ENCODE assay signal across 30 cellular contexts in genomic region chr15:89668174-89668573, GRCh38. TPM values are rescaled to one million over a fixed set of nuclear protein-coding genes. Genes with fewer than 3 reads are reported as not detected.
"Had no signal": no experiment of that assay in that cellular context is flagged by ENCODE, and none has a peak within 500 bp of the region (broad histone marks: within the 10 kb centered on the region; RNA-seq: fewer than 3 reads in every experiment).

No MANE protein-coding gene starts in this region.

- DNase-seq: naive thymus-derived CD4-positive, alpha-beta T cell; natural killer cell; occipital lobe; ovary; posterior cingulate gyrus; psoas muscle; right cardiac atrium; spleen; stimulated activated CD4-positive, alpha-beta T cell treated with anti-CD3 and anti-CD28 coated beads, Interleukin-12 subunit alpha, Interleukin-12 subunit beta, amount 100 ng/mL, for 4 hours; stimulated activated CD4-positive, alpha-beta T cell treated with anti-CD3 and anti-CD28 coated beads, Interleukin-1b, Interleukin-23, amount 100 ng/mL, for 48 hours; stimulated activated CD4-positive, alpha-beta T cell treated with anti-CD3 and anti-CD28 coated beads, Interleukin-4, amount 100 ng/mL, for 1 hour; stimulated activated CD4-positive, alpha-beta T cell treated with anti-CD3 and anti-CD28 coated beads, Interleukin-4, amount 100 ng/mL, for 4 hours; stimulated activated CD8-positive, alpha-beta memory T cell treated with anti-CD3 and anti-CD28 coated beads, Interleukin-4, amount 100 ng/mL, for 48 hours; stimulated activated naive CD4-positive, alpha-beta T cell; stomach; substantia nigra; testis; tibial artery; transverse colon; upper lobe of right lung; uterus had no signal

- ATAC-seq: naive thymus-derived CD4-positive, alpha-beta T cell; natural killer cell; psoas muscle; right cardiac atrium; sciatic nerve; stimulated activated memory B cell treated with anti-CD40 and anti-IgM and Interleukin-4, amounts not matched to agents 10 μg/mL and 1 μg/mL and 100 μg/mL, for 72 hours; upper lobe of right lung had no signal

- H2AFZ ChIP-seq: neural progenitor cell, parathyroid adenoma had no signal

- H3K9ac ChIP-seq: neural progenitor cell, parathyroid adenoma had no signal

- H3K36me3 ChIP-seq: neural progenitor cell, ovary, spleen, stomach, suprapubic skin, tibial artery, transverse colon, upper lobe of right lung, uterus had no signal

- H3K27me3 ChIP-seq: ovary, suprapubic skin, testis, tibial artery, transverse colon, upper lobe of right lung, uterus had no signal

- H3K4me3 ChIP-seq: neural progenitor cell, ovary, psoas muscle, skin epidermis, smooth muscle cell, spleen, stomach, suprapubic skin, testis, tibial artery, transverse colon, upper lobe of right lung, uterus had no signal

- H3K27ac ChIP-seq: neural progenitor cell, ovary, parathyroid adenoma, psoas muscle, skin epidermis, spleen, stomach, suprapubic skin, testis, tibial artery, transverse colon, upper lobe of right lung, uterus had no signal

- H3K9me3 ChIP-seq: ovary, psoas muscle, spleen, stomach, suprapubic skin, testis, tibial artery, transverse colon, upper lobe of right lung, uterus had no signal

- H3K79me2 ChIP-seq: parathyroid adenoma had no signal

- H3K4me2 ChIP-seq: neural progenitor cell, smooth muscle cell had no signal

RNA-seq across cellular contexts. Expression of gene PLIN1, which starts 11.0 kb away (rescaled TPM):
- polyA plus RNA-seq: neural cell had no signal

RNA-seq across cellular contexts. Expression of gene KIF7, which starts 12.9 kb away (rescaled TPM):
- polyA plus RNA-seq: naive thymus-derived CD4-positive, alpha-beta T cell had no signal

RNA-seq across cellular contexts. Expression of gene WDR93, which starts 22.4 kb away (rescaled TPM):
- total RNA-seq: psoas muscle, right cardiac atrium, sciatic nerve, smooth muscle cell, spleen, stomach, transverse colon, upper lobe of right lung, urinary bladder had no signal
- polyA plus RNA-seq: naive thymus-derived CD4-positive, alpha-beta T cell had no signal
